10 cellular contexts compared by ENCODE assay signal in the genomic region with DNA sequence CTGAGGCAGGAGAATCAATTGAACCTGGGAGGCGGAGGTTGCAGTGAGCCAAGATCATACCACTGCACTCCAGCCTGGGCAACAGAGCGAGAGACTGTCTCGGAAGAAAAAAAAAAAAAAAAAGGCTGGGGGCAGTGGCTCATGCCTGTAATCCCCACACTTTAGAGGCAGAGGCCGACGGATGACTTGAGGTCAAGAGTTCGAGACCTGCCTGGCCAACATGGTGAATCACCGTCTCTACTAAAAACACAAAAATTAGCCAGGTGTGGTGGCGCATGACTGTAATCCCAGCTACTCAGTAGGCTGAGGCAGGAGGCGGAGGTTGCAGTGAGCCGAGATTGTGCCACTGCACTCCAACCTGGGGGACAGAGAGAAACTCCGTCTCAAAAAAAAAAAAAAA. TPM values are rescaled to one million over a fixed set of nuclear protein-coding genes. Genes with fewer than 3 reads are reported as not detected.
DNase-seq lines count a peak whose midpoint lies in the region; ATAC-seq, FAIRE-seq and TF ChIP-seq lines count a peak whose summit lies in the region.
"Not testable (repeated sequence)": the region's sequence is repeated elsewhere in the genome, so short reads cannot be mapped to it uniquely, and the experiment has no call there.
"Had no signal": no experiment of that assay in that cellular context is flagged by ENCODE, and none has a peak within 500 bp of the region (broad histone marks: within the 10 kb centered on the region; RNA-seq: fewer than 3 reads in every experiment).

No MANE protein-coding gene starts in this region.

- not testable (repeated sequence) for H3K79me1 ChIP-seq in mesenchymal stem cell (replicated peaks; ENCODE audit: low read length, poor library complexity, severe bottlenecking)

- H2BK120ac ChIP-seq in mesenchymal stem cell (ENCODE audit: low read depth, low read length) = not testable (repeated sequence)

- H4K8ac ChIP-seq in mesenchymal stem cell (ENCODE audit: low read length) = not testable (repeated sequence)

- H3K79me2 ChIP-seq in HCT116 (ENCODE audit: insufficient read depth, low read length) = peaks cover 16% of the 10 kb centered on the region

- H3K9me3 ChIP-seq in A549; HCT116 (ENCODE audit: control insufficient read depth in 1 of 2, insufficient read depth in 1 of 2, low read depth in 1 of 2, low read length in 2 of 2); mesenchymal stem cell (ENCODE audit: control insufficient read depth, low read length): not testable (repeated sequence)

- not testable (repeated sequence) for TF ChIP-seq RAD21 in A549 (conservative IDR thresholded peaks at IDR 0.05 in 1 of 2, IDR thresholded peaks at IDR 0.05 in 1 of 2); HCT116 (IDR thresholded peaks at IDR 0.05; ENCODE audit: low read depth)

- H3K9ac ChIP-seq in HCT116 (ENCODE audit: low read length); mesenchymal stem cell (ENCODE audit: low read length): not testable (repeated sequence)

- not testable (repeated sequence) for H2AK5ac ChIP-seq in mesenchymal stem cell (ENCODE audit: low read length, severe bottlenecking)

- H3K4me1 ChIP-seq in A549 (peaks cover 57% of the 10 kb centered on the region), HCT116 (ENCODE audit: control insufficient read depth in 1 of 2, insufficient read depth in 2 of 2, low read length in 2 of 2) (peaks cover 74 to 95% of the 10 kb centered on the region in 2 experiments), mesenchymal stem cell (ENCODE audit: control insufficient read depth, insufficient read depth, low read depth, low read length) (peaks cover 48% of the 10 kb centered on the region)

- not testable (repeated sequence) for H2AFZ ChIP-seq in HCT116 (ENCODE audit: low read depth, low read length, poor library complexity, severe bottlenecking); mesenchymal stem cell (ENCODE audit: low read depth, low read length)

- not testable (repeated sequence) for FAIRE-seq in A549 (lab: Jason Lieb, UNC)
- peak; percentile 29 for FAIRE-seq in RCC 7860 (lab: Jason Lieb, UNC)

- H3K4ac ChIP-seq in mesenchymal stem cell (ENCODE audit: low read depth in 1 of 2, low read length in 2 of 2) = peak overlapping the region in 1 of 2 experiments; percentile 15

- not testable (repeated sequence) for H3K36me3 ChIP-seq in HCT116 (ENCODE audit: control insufficient read depth in 1 of 2, insufficient read depth in 2 of 2, low read length in 2 of 2)
- H3K36me3 ChIP-seq in mesenchymal stem cell (ENCODE audit: control insufficient read depth in 1 of 2, insufficient read depth in 2 of 2, low read depth in 1 of 2, low read length in 2 of 2) = peaks cover 1 to 26% of the 10 kb centered on the region in 2 experiments

- H3K27me3 ChIP-seq in HCT116 (ENCODE audit: insufficient read depth, low read length); mesenchymal stem cell (ENCODE audit: control insufficient read depth in 1 of 2, insufficient read depth in 1 of 2, low read length in 2 of 2): not testable (repeated sequence)

- not testable (repeated sequence) for H3K4me2 ChIP-seq in A549; mesenchymal stem cell (ENCODE audit: low read length, poor library complexity, severe bottlenecking)
- peak overlapping the region; percentile 40; the same call in 1 of the 2 replicates for H3K4me2 ChIP-seq in HCT116 (ENCODE audit: low read length)

- H3K18ac ChIP-seq in mesenchymal stem cell (ENCODE audit: low read depth in 1 of 2, low read length in 2 of 2) = not testable (repeated sequence)

- H2BK12ac ChIP-seq in mesenchymal stem cell (ENCODE audit: low read length in 2 of 2) = peak overlapping the region in 1 of 2 experiments; percentile 84

- not testable (repeated sequence) for TF ChIP-seq EP300 in A549 (IDR thresholded peaks at IDR 0.05)

- H4K91ac ChIP-seq in mesenchymal stem cell (ENCODE audit: low read length) = not testable (repeated sequence)

- not testable (repeated sequence) for BruUV-seq in HCT116 (replicated peaks; lab: Mats Ljungman, UMichigan)

- not testable (repeated sequence) for ATAC-seq in A549, HCT116

- WGBS in A549 (ENCODE audit: missing lambda C conversion rate) = 83% methylated on average over 11 of the region's 11 CpGs
- WGBS in mesenchymal stem cell = 79% methylated on average over 10 of the region's 11 CpGs

- CTCF ChIA-PET in A549 (lab: Yijun Ruan, JAX) = interaction anchor here (1.6 kb wide), 1 partner anchor 34 kb away, joined by 3 read pairs; no protein-coding TSS in a partner anchor
- CTCF ChIA-PET in HCT116 (lab: Charles Lee) = not testable (repeated sequence)

- not testable (repeated sequence) for TF ChIP-seq POLR2A in A549 (IDR thresholded peaks at IDR 0.05; ENCODE audit: low read length); HCT116 (IDR thresholded peaks at IDR 0.05; ENCODE audit: borderline replicate concordance, extremely low read depth, insufficient read depth, insufficient read length)

- H3K9me2 ChIP-seq in HCT116 (ENCODE audit: insufficient read depth) = not testable (repeated sequence)

- RAD21 ChIA-PET in HCT116 (lab: Charles Lee; ENCODE audit: low non-redundant PET in 1 of 2, low total read pairs in 2 of 2, uncharacterized antibody in 2 of 2, unreplicated experiment in 2 of 2) = not testable (repeated sequence)

- not testable (repeated sequence) for H2BK15ac ChIP-seq in mesenchymal stem cell (ENCODE audit: low read depth, poor library complexity, severe bottlenecking)

- not testable (repeated sequence) for DNase-seq in A549 (ENCODE audit: low read depth in 1 of 2, low spot score in 1 of 2); HCT116 (ENCODE audit: low read depth, low spot score); mesenchymal stem cell
- peak; percentile 60 for DNase-seq in RCC 7860 (ENCODE audit: low spot score)
- DNase-seq in islet precursor cell = peak; percentile 51

- intact Hi-C loops in HCT116 (cut with micrococcal nuclease) = not testable (repeated sequence)

- not testable (repeated sequence) for H3K4me3 ChIP-seq in A549; HCT116 (replicated peaks in 1 of 2; ENCODE audit: low read depth in 1 of 2, low read length in 2 of 2); mesenchymal stem cell (ENCODE audit: insufficient read depth in 1 of 2, low read depth in 1 of 2, low read length in 2 of 2)

- not testable (repeated sequence) for H3K14ac ChIP-seq in mesenchymal stem cell (ENCODE audit: low read length in 2 of 2)

- H2BK5ac ChIP-seq in mesenchymal stem cell (ENCODE audit: low read depth, low read length, poor library complexity, severe bottlenecking) = not testable (repeated sequence)

- peak overlapping the region; percentile 99 to 100 for H3K27ac ChIP-seq in A549
- H3K27ac ChIP-seq in HCT116 (ENCODE audit: low read depth, low read length) = not testable (repeated sequence)
- H3K27ac ChIP-seq in mesenchymal stem cell (ENCODE audit: low read length, poor library complexity, severe bottlenecking) = peak overlapping the region; percentile 36

- not testable (repeated sequence) for H3K23ac ChIP-seq in mesenchymal stem cell (ENCODE audit: low read length in 2 of 2)

- POLR2A ChIA-PET in A549 (lab: Yijun Ruan, JAX) = not testable (repeated sequence)
- POLR2A ChIA-PET in HCT116 (lab: Charles Lee) = interaction anchor here (1.5 kb wide), 1 partner anchor 79 kb away, joined by 3 read pairs; no protein-coding TSS in a partner anchor

- not testable (repeated sequence) for TF ChIP-seq CTCF in A549 (IDR thresholded peaks at IDR 0.05); HCT116 (IDR thresholded peaks at IDR 0.05 in 2 of 3, conservative IDR thresholded peaks at IDR 0.05 in 1 of 3; ENCODE audit: borderline replicate concordance in 1 of 3, insufficient read depth in 1 of 3, low read depth in 2 of 3, low read length in 2 of 3)

- not testable (repeated sequence) for H4K20me1 ChIP-seq in HCT116 (ENCODE audit: insufficient read depth)

RNA-seq across cellular contexts. Expression of a gene that starts 2.3 kb away (rescaled TPM):
- polyA plus RNA-seq in A549 (2011; rRNA removed) = 67.8 and 78.5 TPM in 2 replicates
- polyA plus RNA-seq in A549 (2012; cell fraction: cytosol; rRNA removed) = 120 and 188 TPM in 2 replicates
- polyA plus RNA-seq in A549 (2012; cell fraction: nucleus; rRNA removed) = 132 and 182 TPM in 2 replicates
- polyA plus RNA-seq in A549 (2017; fragmentation: RNase III; extraction: RNeasy Plus Mini Kit Qiagen cat#74134 plus additional on column Dnase treatment) = 53.4 to 58.4 TPM (median 56.9 TPM) in 3 replicates
- 33.4 and 59.6 TPM in 2 replicates for polyA minus RNA-seq in A549 (2011; rRNA and poly(A)+ RNA removed)
- 425 TPM for total RNA-seq in HCT116 (2021; ENCODE audit: unreplicated experiment)
- polyA plus RNA-seq in HCT116 (2012) = 480 and 583 TPM in 2 replicates
- polyA plus RNA-seq in mesenchymal stem cell (2013, experiment 1 of 2) = 355 TPM
- polyA plus RNA-seq in mesenchymal stem cell (2013, experiment 2 of 2) = 348 TPM
- total RNA-seq: CD8-positive, alpha-beta T cell had no signal
- polyA plus RNA-seq: CD14-positive monocyte had no signal

RNA-seq across cellular contexts. Expression of a gene that starts 13.8 kb away (rescaled TPM):
- polyA plus RNA-seq in A549 (2011; rRNA removed) (not detected in 2 replicates), A549 (2017; fragmentation: RNase III; extraction: RNeasy Plus Mini Kit Qiagen cat#74134 plus additional on column Dnase treatment) (not detected in 3 replicates)
- polyA plus RNA-seq in A549 (2012; cell fraction: cytosol; rRNA removed) = not detected in 2 replicates
- polyA plus RNA-seq in A549 (2012; cell fraction: nucleus; rRNA removed) = not detected in 2 replicates
- polyA minus RNA-seq in A549 (2011; rRNA and poly(A)+ RNA removed) = not detected in 2 replicates
- total RNA-seq in HCT116 (2021; ENCODE audit: unreplicated experiment) = 0.12 TPM
- polyA plus RNA-seq in HCT116 (2012) = not detected in 2 replicates
- polyA plus RNA-seq in mesenchymal stem cell (2013, experiment 1 of 2) = 1.0 TPM
- 1.1 TPM for polyA plus RNA-seq in mesenchymal stem cell (2013, experiment 2 of 2)
- total RNA-seq: A172, H9, HT1080 had no signal

RNA-seq across cellular contexts. Expression of a gene that starts 35.6 kb away (rescaled TPM):
- polyA plus RNA-seq in A549 (2011; rRNA removed) (5.4 and 6.9 TPM in 2 replicates), A549 (2017; fragmentation: RNase III; extraction: RNeasy Plus Mini Kit Qiagen cat#74134 plus additional on column Dnase treatment) (37.8 to 43.2 TPM (median 41.5 TPM) in 3 replicates)
- polyA plus RNA-seq in A549 (2012; cell fraction: cytosol; rRNA removed) = 28.5 and 47.8 TPM in 2 replicates
- polyA plus RNA-seq in A549 (2012; cell fraction: nucleus; rRNA removed) = 69.4 and 124 TPM in 2 replicates
- 5.0 and 10.7 TPM in 2 replicates for polyA minus RNA-seq in A549 (2011; rRNA and poly(A)+ RNA removed)
- 164 TPM for total RNA-seq in HCT116 (2021; ENCODE audit: unreplicated experiment)
- 55.6 and 64.2 TPM in 2 replicates for polyA plus RNA-seq in HCT116 (2012)
- 88.5 TPM for polyA plus RNA-seq in mesenchymal stem cell (2013, experiment 1 of 2)
- polyA plus RNA-seq in mesenchymal stem cell (2013, experiment 2 of 2) = 97.4 TPM

RNA-seq across cellular contexts. Expression of a gene that starts 43.2 kb away (rescaled TPM):
- polyA plus RNA-seq in A549 (2011; rRNA removed) (7.1 and 8.6 TPM in 2 replicates), A549 (2017; fragmentation: RNase III; extraction: RNeasy Plus Mini Kit Qiagen cat#74134 plus additional on column Dnase treatment) (4.5 to 5.9 TPM (median 5.3 TPM) in 3 replicates)
- 2.4 and 3.9 TPM in 2 replicates for polyA plus RNA-seq in A549 (2012; cell fraction: cytosol; rRNA removed)
- 2.9 and 3.5 TPM in 2 replicates for polyA plus RNA-seq in A549 (2012; cell fraction: nucleus; rRNA removed)
- 23.2 and 30.1 TPM in 2 replicates for polyA minus RNA-seq in A549 (2011; rRNA and poly(A)+ RNA removed)
- total RNA-seq in HCT116 (2021; ENCODE audit: unreplicated experiment) = 30.9 TPM
- 22.4 and 23.8 TPM in 2 replicates for polyA plus RNA-seq in HCT116 (2012)
- 69.3 TPM for polyA plus RNA-seq in mesenchymal stem cell (2013, experiment 1 of 2)
- 64.4 TPM for polyA plus RNA-seq in mesenchymal stem cell (2013, experiment 2 of 2)

RNA-seq across cellular contexts. Expression of a gene that starts 54.3 kb away (rescaled TPM):
- polyA plus RNA-seq in A549 (2011; rRNA removed) = 17.6 and 18.0 TPM in 2 replicates
- polyA plus RNA-seq in A549 (2012; cell fraction: cytosol; rRNA removed) = 43.0 and 56.5 TPM in 2 replicates
- 199 and 307 TPM in 2 replicates for polyA plus RNA-seq in A549 (2012; cell fraction: nucleus; rRNA removed)
- 48.5 to 71.0 TPM (median 60.7 TPM) in 3 replicates for polyA plus RNA-seq in A549 (2017; fragmentation: RNase III; extraction: RNeasy Plus Mini Kit Qiagen cat#74134 plus additional on column Dnase treatment)
- polyA minus RNA-seq in A549 (2011; rRNA and poly(A)+ RNA removed) = 17.4 and 29.8 TPM in 2 replicates
- total RNA-seq in HCT116 (2021; ENCODE audit: unreplicated experiment) = 365 TPM
- 282 and 302 TPM in 2 replicates for polyA plus RNA-seq in HCT116 (2012)
- polyA plus RNA-seq in mesenchymal stem cell (2013, experiment 1 of 2) = 83.2 TPM
- polyA plus RNA-seq in mesenchymal stem cell (2013, experiment 2 of 2) = 85.1 TPM
- polyA plus RNA-seq: CD14-positive monocyte had no signal
